Comparison of ENCODE assay signal across 8 cellular contexts in genomic region chr4:3106339-3107186, GRCh38. TPM values are rescaled to one million over a fixed set of nuclear protein-coding genes. Genes with fewer than 3 reads are reported as not detected.
DNase-seq lines count a peak whose midpoint lies in the region; ATAC-seq and TF ChIP-seq lines count a peak whose summit lies in the region.

No MANE protein-coding gene starts in this region.

- H3K4me1 Mint-ChIP-seq in activated naive CD8-positive, alpha-beta T cell (ENCODE audit: low read depth): peaks cover 10% of the 10 kb centered on the region
- no peaks in the 10 kb centered on the region for H3K4me1 Mint-ChIP-seq in type B pancreatic cell (ENCODE audit: unreplicated experiment)

- H3K36me3 ChIP-seq in SU-DHL-6 (ENCODE audit: low read length): peaks cover 12% of the 10 kb centered on the region; the same call in 1 of the 2 replicates

- peaks cover 6% of the 10 kb centered on the region for H3K36me3 Mint-ChIP-seq in activated naive CD8-positive, alpha-beta T cell
- H3K36me3 Mint-ChIP-seq in type B pancreatic cell: peaks cover 15% of the 10 kb centered on the region

- intact Hi-C loops in Right ventricle myocardium inferior (cut with DNase I): loop anchor here (2.0 kb wide), 2 partner anchors 16 to 30 kb away; no protein-coding TSS in a partner anchor
- intact Hi-C loops in posterior cingulate gyrus (cut with DNase I): loop anchor here (2.0 to 10.0 kb wide), 2 partner anchors 30 to 338 kb away; partner anchors contain the start of gene HGFAC

- H3K27ac ChIP-seq in SU-DHL-6 (ENCODE audit: low read depth, low read length): no peak overlapping the region

- H3K27ac Mint-ChIP-seq in activated naive CD8-positive, alpha-beta T cell: peak overlapping the region; percentile 69
- peak overlapping the region; percentile 68 for H3K27ac Mint-ChIP-seq in type B pancreatic cell

- peaks cover 12% of the 10 kb centered on the region; the same call in 1 of the 2 replicates for H3F3A ChIP-seq in SU-DHL-6 (ENCODE audit: insufficient read depth)

- peak; percentile 98 for ATAC-seq in Right ventricle myocardium inferior

- H3K9me3 Mint-ChIP-seq in activated naive CD8-positive, alpha-beta T cell (ENCODE audit: low read depth): no peaks in the 10 kb centered on the region
- no peaks in the 10 kb centered on the region for H3K9me3 Mint-ChIP-seq in type B pancreatic cell

- no peak overlapping the region for H3K4me3 ChIP-seq in LNCaP clone FGC (ENCODE audit: low read depth, low read length)
- no peak overlapping the region for H3K4me3 ChIP-seq in SU-DHL-6 (ENCODE audit: insufficient read depth, low read length, poor library complexity, severe bottlenecking)

- DNase-seq in GM03348 (ENCODE audit: low spot score): peak; percentile 95
- peak; percentile 65 for DNase-seq in GOT3 (lab: John Stamatoyannopoulos, UW)
- no peak for DNase-seq in LNCaP clone FGC (ENCODE audit: low read depth)
- DNase-seq in Right ventricle myocardium inferior (ENCODE audit: missing footprints): peak; percentile 93
- peak; percentile 78 to 98 (median 90) for DNase-seq in posterior cingulate gyrus
- DNase-seq in type B pancreatic cell (ENCODE audit: extremely low spot score, unreplicated experiment): peak; percentile 86

- no peak overlapping the region for H3K4me2 ChIP-seq in SU-DHL-6 (ENCODE audit: low read depth, low read length, poor library complexity, severe bottlenecking)

- H2AFZ ChIP-seq in SU-DHL-6 (ENCODE audit: low read depth, low read length, severe bottlenecking): no peak overlapping the region

- no peaks in the 10 kb centered on the region for H3K27me3 Mint-ChIP-seq in activated naive CD8-positive, alpha-beta T cell
- no peaks in the 10 kb centered on the region for H3K27me3 Mint-ChIP-seq in type B pancreatic cell

- TF ChIP-seq CTCF in LNCaP clone FGC (IDR thresholded peaks at IDR 0.05; ENCODE audit: control insufficient read depth, extremely low read depth, insufficient read depth) (peak; percentile 99), SU-DHL-6 (IDR thresholded peaks at IDR 0.05; ENCODE audit: insufficient read depth, low read length, poor library complexity, severe bottlenecking) (peak; percentile 93), type B pancreatic cell (conservative IDR thresholded peaks at IDR 0.05) (peak; percentile 98)

- H3K9me3 ChIP-seq in SU-DHL-6 (ENCODE audit: insufficient read depth, low read length): no peaks in the 10 kb centered on the region

- H3K79me2 ChIP-seq in SU-DHL-6 (ENCODE audit: insufficient read depth, low read length): no peaks in the 10 kb centered on the region

- no peaks in the 10 kb centered on the region for H3K9me2 ChIP-seq in SU-DHL-6 (replicated peaks; ENCODE audit: insufficient read depth, low read length)

- H3K9ac ChIP-seq in SU-DHL-6 (ENCODE audit: low read length): no peak overlapping the region

- no peak overlapping the region for H3K4me3 Mint-ChIP-seq in activated naive CD8-positive, alpha-beta T cell
- H3K4me3 Mint-ChIP-seq in type B pancreatic cell: no peak overlapping the region

- H4K20me1 ChIP-seq in SU-DHL-6 (ENCODE audit: low read depth, low read length): no peaks in the 10 kb centered on the region

- H3K27me3 ChIP-seq in SU-DHL-6 (ENCODE audit: low read length): no peaks in the 10 kb centered on the region

RNA-seq across cellular contexts. Expression of gene HTT, which starts 32.1 kb away (rescaled TPM):
- total RNA-seq in Right ventricle myocardium inferior (24.2 TPM), type B pancreatic cell (ENCODE audit: low replicate concordance) (48.0 and 54.4 TPM in 2 replicates)

RNA-seq across cellular contexts. Expression of gene HTT-AS, which starts 32.2 kb away (rescaled TPM):
- total RNA-seq in Right ventricle myocardium inferior (not detected), type B pancreatic cell (ENCODE audit: low replicate concordance) (not detected in 2 replicates)
